ENCODE assay signal across 13 cellular contexts in the genomic region with DNA sequence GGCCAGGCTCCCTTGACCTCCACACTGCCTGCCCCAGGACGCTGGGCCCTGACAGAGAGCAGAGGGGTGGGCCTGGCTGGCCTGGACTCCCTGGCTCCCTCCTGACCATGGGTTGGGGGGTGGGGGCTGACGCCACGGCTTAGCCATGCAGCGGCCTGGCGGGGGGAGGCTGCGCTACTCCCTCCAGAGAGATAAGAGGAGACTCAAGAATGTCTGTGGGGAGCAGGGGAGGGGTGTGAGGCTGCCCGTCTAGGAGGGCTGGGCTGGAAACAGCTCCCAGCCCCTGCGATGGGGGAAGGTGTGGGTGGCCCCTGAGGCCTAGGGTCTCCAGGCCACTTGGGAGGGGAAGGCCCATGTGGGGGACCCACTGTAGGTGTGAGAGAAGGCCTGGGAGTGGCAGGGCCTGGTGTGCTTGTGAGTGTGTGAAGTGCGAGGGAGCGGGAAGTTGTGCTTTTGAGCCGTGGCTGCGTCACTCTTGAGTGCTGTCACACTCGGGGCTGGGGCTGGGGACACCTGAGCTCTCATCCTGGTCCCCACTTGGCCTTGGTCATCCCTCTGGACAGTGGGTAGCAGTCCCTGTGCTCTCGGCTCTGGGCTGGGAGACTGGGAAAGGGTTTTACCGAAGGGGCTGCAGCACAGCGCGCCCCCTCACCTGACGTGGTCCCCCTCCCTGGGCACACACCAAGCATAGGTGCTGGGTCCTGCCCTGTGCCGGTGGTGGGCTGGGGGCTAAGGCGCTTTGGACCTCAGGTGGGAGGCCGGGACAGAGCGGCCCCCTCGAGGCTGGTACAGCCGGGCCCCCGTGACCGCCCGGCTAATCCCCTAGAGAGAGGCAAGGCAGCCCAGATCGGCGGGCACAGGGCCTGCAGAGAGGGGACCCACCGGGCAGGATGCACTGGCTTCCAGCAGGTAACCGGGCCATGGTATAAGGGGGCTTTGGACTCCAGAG. TPM values are rescaled to one million over a fixed set of nuclear protein-coding genes. Genes with fewer than 3 reads are reported as not detected.
DNase-seq lines count a peak whose midpoint lies in the region; ATAC-seq and TF ChIP-seq lines count a peak whose summit lies in the region.
"Had no signal": no experiment of that assay in that cellular context is flagged by ENCODE, and none has a peak within 500 bp of the region (broad histone marks: within the 10 kb centered on the region; RNA-seq: fewer than 3 reads in every experiment).

No MANE protein-coding gene starts in this region.

- no peak for ATAC-seq in GM19397 (IDR thresholded peaks at IDR 0.05; ENCODE audit: unreplicated experiment)
- ATAC-seq: activated CD8-positive, alpha-beta T cell treated with anti-CD3 and anti-CD28 coated beads, Interleukin-2, amount 10 ng/mL, durations not matched to agents 7 days and 5 days; left lobe of liver had no signal

- no peaks in the 10 kb centered on the region for H3K27me3 ChIP-seq in Caco-2 (replicated peaks; ENCODE audit: control insufficient read depth, insufficient read depth, low read length)
- peaks cover 21% of the 10 kb centered on the region for H3K27me3 ChIP-seq in iPS-15b (ENCODE audit: control insufficient read depth, insufficient read depth, low read length)
- H3K27me3 ChIP-seq in neural progenitor cell: peaks cover 33% of the 10 kb centered on the region
- H3K27me3 ChIP-seq: thyroid gland had no signal

- H2AFZ ChIP-seq in neural progenitor cell (replicated peaks): no peak overlapping the region
- H2AFZ ChIP-seq in OCI-LY7 (ENCODE audit: low read length): no peak overlapping the region

- no peaks in the 10 kb centered on the region; the same call in 1 of the 2 replicates for H3K36me3 ChIP-seq in Caco-2 (ENCODE audit: control insufficient read depth, insufficient read depth, low read length)
- no peaks in the 10 kb centered on the region for H3K36me3 ChIP-seq in iPS-15b (ENCODE audit: control insufficient read depth, insufficient read depth, low read length)
- no peaks in the 10 kb centered on the region for H3K36me3 ChIP-seq in neural progenitor cell
- no peaks in the 10 kb centered on the region for H3K36me3 ChIP-seq in OCI-LY7 (ENCODE audit: insufficient read depth, low read length)
- H3K36me3 ChIP-seq: thyroid gland had no signal

- DNase-seq in Caco-2 (peak; percentile 82 to 91), neural progenitor cell (ENCODE audit: low spot score) (peak; percentile 51), DMS114 treated with DMSO at 0.1 percent for 48 hours (lab: John Stamatoyannopoulos, UW; ENCODE audit: unreplicated experiment) (no peak), OCI-LY7 (ENCODE audit: low spot score) (no peak), dedifferentiated amniotic fluid mesenchymal stem cell (ENCODE audit: extremely low spot score) (no peak)
- DNase-seq: activated CD8-positive, alpha-beta T cell treated with anti-CD3 and anti-CD28 coated beads, Interleukin-2, amount 10 ng/mL, durations not matched to agents 7 days and 5 days; activated effector memory CD4-positive, alpha-beta T cell treated with anti-CD3 and anti-CD28 coated beads, Interleukin-2, amount 50 U/mL, for 16 hours; glutamatergic neuron; thyroid gland had no signal

- H3K36me3 Mint-ChIP-seq in Caco-2 (ENCODE audit: insufficient read depth, unreplicated experiment): peaks cover 42% of the 10 kb centered on the region
- H3K36me3 Mint-ChIP-seq in neural progenitor cell: no peaks in the 10 kb centered on the region

- peak overlapping the region; percentile 94 for H3K27ac Mint-ChIP-seq in Caco-2 (ENCODE audit: unreplicated experiment)
- no peak overlapping the region for H3K27ac Mint-ChIP-seq in neural progenitor cell

- intact Hi-C loops in Caco-2 (cut with micrococcal nuclease; ENCODE audit: unreplicated experiment) (loop anchor here (1.0 kb wide), 1 partner anchor 21 kb away; no protein-coding TSS in a partner anchor), OCI-LY7 (cut with micrococcal nuclease; ENCODE audit: unreplicated experiment) (no loop called here)

- no TSS peak for BruUV-seq in Caco-2 (replicated peaks; lab: Mats Ljungman, UMichigan)
- no TSS peak for BruUV-seq in OCI-LY7 (replicated peaks; lab: Mats Ljungman, UMichigan)

- H3K9ac ChIP-seq in iPS-15b (ENCODE audit: low read depth, low read length) (peak overlapping the region; percentile 24), neural progenitor cell (no peak overlapping the region)

- no peaks in the 10 kb centered on the region for H3K9me3 Mint-ChIP-seq in Caco-2 (ENCODE audit: unreplicated experiment)
- H3K9me3 Mint-ChIP-seq in neural progenitor cell: no peaks in the 10 kb centered on the region

- H3K4me1 ChIP-seq in Caco-2 (peaks cover 72% of the 10 kb centered on the region), iPS-15b (ENCODE audit: control insufficient read depth, insufficient read depth, low read length) (peaks cover 6% of the 10 kb centered on the region), neural progenitor cell (peaks cover 11% of the 10 kb centered on the region), OCI-LY7 (ENCODE audit: insufficient read depth, low read length, poor library complexity, severe bottlenecking) (peaks cover 10% of the 10 kb centered on the region)

- TF ChIP-seq CTCF in Caco-2 (IDR thresholded peaks at IDR 0.05; ENCODE audit: insufficient read depth in 1 of 2, low read depth in 1 of 2, low read length in 1 of 2, severe bottlenecking in 1 of 2, unreplicated experiment in 1 of 2): no peak
- no peak for TF ChIP-seq CTCF in neural progenitor cell (IDR thresholded peaks at IDR 0.05)
- no peak for TF ChIP-seq CTCF in OCI-LY7 (conservative IDR thresholded peaks at IDR 0.05; ENCODE audit: low read length)

- H3K79me2 ChIP-seq in neural progenitor cell (ENCODE audit: low read depth) (no peaks in the 10 kb centered on the region), OCI-LY7 (ENCODE audit: insufficient read depth, low read depth, low read length) (no peaks in the 10 kb centered on the region)

- H3K4me1 Mint-ChIP-seq in Caco-2 (ENCODE audit: low read depth, unreplicated experiment) (peaks cover 37% of the 10 kb centered on the region), neural progenitor cell (peaks cover 28% of the 10 kb centered on the region)

- no peaks in the 10 kb centered on the region for H3K27me3 Mint-ChIP-seq in Caco-2 (ENCODE audit: insufficient read depth, unreplicated experiment)
- H3K27me3 Mint-ChIP-seq in neural progenitor cell (ENCODE audit: insufficient read depth, low read depth): peaks cover 29% of the 10 kb centered on the region

- no peak overlapping the region for H3K4me2 ChIP-seq in neural progenitor cell
- H3K4me2 ChIP-seq in OCI-LY7 (ENCODE audit: low read length): no peak overlapping the region

- H3K4me3 ChIP-seq in Caco-2 (ENCODE audit: low read depth, low read length): peak overlapping the region; percentile 82
- no peak overlapping the region for H3K4me3 ChIP-seq in iPS-15b (ENCODE audit: low read depth, low read length)
- H3K4me3 ChIP-seq in neural progenitor cell: no peak overlapping the region
- H3K4me3 ChIP-seq in OCI-LY7 (ENCODE audit: low read depth, low read length, poor library complexity, severe bottlenecking): no peak overlapping the region
- H3K4me3 ChIP-seq: thyroid gland had no signal

- POLR2A ChIA-PET in Caco-2 (lab: Charles Lee): interaction anchor here (0.5 to 0.8 kb wide), 2 partner anchors 15 to 73 kb away, joined by 3 to 4 read pairs; partner anchors contain the start of gene FADS2
- POLR2A ChIA-PET in OCI-LY7 (lab: Charles Lee): no interaction called here

- H4K20me1 ChIP-seq in neural progenitor cell (ENCODE audit: low read depth) (no peaks in the 10 kb centered on the region), OCI-LY7 (ENCODE audit: insufficient read depth, low read length) (no peaks in the 10 kb centered on the region)

- no peaks in the 10 kb centered on the region for H3K9me3 ChIP-seq in Caco-2
- H3K9me3 ChIP-seq in iPS-15b (ENCODE audit: control insufficient read depth, insufficient read depth, low read length): no peaks in the 10 kb centered on the region
- no peaks in the 10 kb centered on the region for H3K9me3 ChIP-seq in neural progenitor cell (ENCODE audit: low read depth)
- H3K9me3 ChIP-seq in OCI-LY7 (ENCODE audit: low read length): no peaks in the 10 kb centered on the region
- H3K9me3 ChIP-seq: thyroid gland had no signal

- CTCF ChIA-PET in Caco-2 (lab: Charles Lee) (interaction anchor here (0.7 to 6.0 kb wide), 5 partner anchors 10 to 38 kb away, joined by 4 to 55 read pairs (median 8); partner anchors contain the start of genes FEN1 and TMEM258), OCI-LY7 (lab: Charles Lee; ENCODE audit: unreplicated experiment) (no interaction called here)

- no peaks in the 10 kb centered on the region for H3K9me2 ChIP-seq in OCI-LY7 (ENCODE audit: insufficient read depth, low read length)

- H3K27ac ChIP-seq in angular gyrus (ENCODE audit: low read depth, low read length) (peak overlapping the region; percentile 88), neural progenitor cell (no peak overlapping the region), OCI-LY7 (ENCODE audit: low read depth, low read length, poor library complexity, severe bottlenecking) (no peak overlapping the region)
- H3K27ac ChIP-seq: thyroid gland had no signal

- peaks cover 16% of the 10 kb centered on the region for H3F3A ChIP-seq in neural progenitor cell (ENCODE audit: low read depth)

- peak overlapping the region; percentile 96 for H3K4me3 Mint-ChIP-seq in Caco-2 (ENCODE audit: unreplicated experiment)
- peak overlapping the region; percentile 30 for H3K4me3 Mint-ChIP-seq in neural progenitor cell
- H3K4me3 Mint-ChIP-seq: activated CD8-positive, alpha-beta T cell treated with anti-CD3 and anti-CD28 coated beads, Interleukin-2, amount 10 ng/mL, durations not matched to agents 7 days and 5 days had no signal

RNA-seq across cellular contexts. Expression of gene MYRF, which starts 2.4 kb away (rescaled TPM):
- total RNA-seq in Caco-2 (2022) (165 and 169 TPM in 2 replicates), neural progenitor cell (ENCODE audit: low replicate concordance) (1.9 and 5.8 TPM in 2 replicates), OCI-LY7 (2022) (0.98 and 1.1 TPM in 2 replicates)
- total RNA-seq in OCI-LY7 (2014; rRNA removed; shearing (Covaris generic)): 0.19 and 0.23 TPM in 2 replicates

RNA-seq across cellular contexts. Expression of gene TMEM258, which starts 37.6 kb away (rescaled TPM):
- total RNA-seq in Caco-2 (2022) (190 and 197 TPM in 2 replicates), neural progenitor cell (ENCODE audit: low replicate concordance) (71.4 and 98.9 TPM in 2 replicates), OCI-LY7 (2022) (173 and 174 TPM in 2 replicates)
- 119 and 174 TPM in 2 replicates for total RNA-seq in OCI-LY7 (2014; rRNA removed; shearing (Covaris generic))

RNA-seq across cellular contexts. Expression of gene FEN1, which starts 37.9 kb away (rescaled TPM):
- total RNA-seq in Caco-2 (2022) (83.4 and 86.1 TPM in 2 replicates), neural progenitor cell (ENCODE audit: low replicate concordance) (51.8 and 68.9 TPM in 2 replicates), OCI-LY7 (2022) (102 and 123 TPM in 2 replicates)
- 143 and 153 TPM in 2 replicates for total RNA-seq in OCI-LY7 (2014; rRNA removed; shearing (Covaris generic))

Comparison
In these comparisons a context has a peak if more than half of its experiments do, and no peak if none do; other contexts are left out.
1. DNase-seq: peak in Caco-2 (2 of 2) and neural progenitor cell (single experiment); none in DMS114 treated with DMSO at 0.1 percent for 48 hours (single experiment), OCI-LY7 (single experiment) and dedifferentiated amniotic fluid mesenchymal stem cell (single experiment).
2. RNA of gene MYRF, which starts 2.4 kb away (total RNA-seq): 165 to 169 TPM in Caco-2; 1.9 to 5.8 TPM in neural progenitor cell and 0.19 to 1.1 TPM in OCI-LY7; every median in the first group is over 10 times any median in the second.